Comparison of ENCODE assay signal across 8 cellular contexts in genomic region chr20:20568604-20569205, GRCh38.
DNase-seq lines count a peak whose midpoint lies in the region; ATAC-seq and TF ChIP-seq lines count a peak whose summit lies in the region.

No MANE protein-coding gene starts in this region.

- CTCF ChIA-PET in RWPE1 (lab: Yijun Ruan, JAX): interaction anchor here (0.7 kb wide), 1 partner anchor 136 kb away, joined by 4 read pairs; no protein-coding TSS in a partner anchor

- peaks cover 12% of the 10 kb centered on the region for H3K4me1 Mint-ChIP-seq in activated T-cell treated with anti-CD3 and anti-CD28 coated beads, Interleukin-2, amount 50 U/mL, for 24 hours (ENCODE audit: low read depth)
- H3K4me1 Mint-ChIP-seq in activated T-cell treated with anti-CD3 and anti-CD28 coated beads, Interleukin-2, amount 50 U/mL, for 4 hours (ENCODE audit: low read depth): no peaks in the 10 kb centered on the region
- no peaks in the 10 kb centered on the region for H3K4me1 Mint-ChIP-seq in T-helper 2 cell treated with Interferon-gamma antibody and Interleukin-4, amounts not matched to agents 5 μg/mL and 100 μg/mL, for 36 hours (ENCODE audit: low read depth)

- H3K4me3 Mint-ChIP-seq in activated T-cell treated with anti-CD3 and anti-CD28 coated beads, Interleukin-2, amount 50 U/mL, for 24 hours: no peak overlapping the region
- H3K4me3 Mint-ChIP-seq in activated T-cell treated with anti-CD3 and anti-CD28 coated beads, Interleukin-2, amount 50 U/mL, for 4 hours: no peak overlapping the region
- H3K4me3 Mint-ChIP-seq in T-helper 2 cell treated with Interferon-gamma antibody and Interleukin-4, amounts not matched to agents 5 μg/mL and 100 μg/mL, for 36 hours: no peak overlapping the region

- ATAC-seq in activated T-cell treated with anti-CD3 and anti-CD28 coated beads, Interleukin-2, amount 50 U/mL, for 4 hours: no peak

- no peaks in the 10 kb centered on the region for H3K27me3 Mint-ChIP-seq in activated T-cell treated with anti-CD3 and anti-CD28 coated beads, Interleukin-2, amount 50 U/mL, for 24 hours
- no peaks in the 10 kb centered on the region for H3K27me3 Mint-ChIP-seq in activated T-cell treated with anti-CD3 and anti-CD28 coated beads, Interleukin-2, amount 50 U/mL, for 4 hours (ENCODE audit: low read depth)
- H3K27me3 Mint-ChIP-seq in T-helper 2 cell treated with Interferon-gamma antibody and Interleukin-4, amounts not matched to agents 5 μg/mL and 100 μg/mL, for 36 hours (ENCODE audit: low read depth): no peaks in the 10 kb centered on the region

- TF ChIP-seq CTCF in RWPE1 (conservative IDR thresholded peaks at IDR 0.05; ENCODE audit: low read depth): peak; percentile 85

- H3K36me3 Mint-ChIP-seq in activated T-cell treated with anti-CD3 and anti-CD28 coated beads, Interleukin-2, amount 50 U/mL, for 24 hours (ENCODE audit: low read depth): peaks cover 51% of the 10 kb centered on the region
- H3K36me3 Mint-ChIP-seq in activated T-cell treated with anti-CD3 and anti-CD28 coated beads, Interleukin-2, amount 50 U/mL, for 4 hours (ENCODE audit: insufficient read depth): peaks cover 33% of the 10 kb centered on the region
- peaks cover 7% of the 10 kb centered on the region for H3K36me3 Mint-ChIP-seq in T-helper 2 cell treated with Interferon-gamma antibody and Interleukin-4, amounts not matched to agents 5 μg/mL and 100 μg/mL, for 36 hours (ENCODE audit: low read depth)

- no peaks in the 10 kb centered on the region for H3K9me3 Mint-ChIP-seq in activated T-cell treated with anti-CD3 and anti-CD28 coated beads, Interleukin-2, amount 50 U/mL, for 24 hours
- no peaks in the 10 kb centered on the region for H3K9me3 Mint-ChIP-seq in activated T-cell treated with anti-CD3 and anti-CD28 coated beads, Interleukin-2, amount 50 U/mL, for 4 hours
- H3K9me3 Mint-ChIP-seq in T-helper 2 cell treated with Interferon-gamma antibody and Interleukin-4, amounts not matched to agents 5 μg/mL and 100 μg/mL, for 36 hours: no peaks in the 10 kb centered on the region

- POLR2A ChIA-PET in RWPE1 (lab: Yijun Ruan, JAX; ENCODE audit: low non-redundant PET): no interaction called here

- H3K27ac ChIP-seq in RWPE1: no peak overlapping the region

- peak; percentile 40 for DNase-seq in activated T-cell treated with anti-CD3 and anti-CD28 coated beads, Interleukin-2, amount 50 U/mL, for 24 hours
- DNase-seq in activated T-cell treated with anti-CD3 and anti-CD28 coated beads, Interleukin-2, amount 50 U/mL, for 4 hours: no peak
- DNase-seq in M059J (ENCODE audit: low read depth) (peak; percentile 51), RWPE1 (ENCODE audit: low spot score) (peak; percentile 41), dermis blood vessel endothelial cell (peak; percentile 62), myocyte (ENCODE audit: low read depth) (peak; percentile 60), NCI-H226 (no peak)
- DNase-seq in T-helper 2 cell treated with Interferon-gamma antibody and Interleukin-4, amounts not matched to agents 5 μg/mL and 100 μg/mL, for 36 hours (ENCODE audit: low spot score): no peak

- H3K27ac Mint-ChIP-seq in activated T-cell treated with anti-CD3 and anti-CD28 coated beads, Interleukin-2, amount 50 U/mL, for 24 hours: no peak overlapping the region
- no peak overlapping the region for H3K27ac Mint-ChIP-seq in T-helper 2 cell treated with Interferon-gamma antibody and Interleukin-4, amounts not matched to agents 5 μg/mL and 100 μg/mL, for 36 hours

Comparison
In these comparisons a context has a peak if more than half of its experiments do, and no peak if none do; other contexts are left out.
1. DNase-seq: peak in activated T-cell treated with anti-CD3 and anti-CD28 coated beads, Interleukin-2, amount 50 U/mL, for 24 hours (single experiment), M059J (single experiment), RWPE1 (single experiment), dermis blood vessel endothelial cell (single experiment) and myocyte (single experiment); none in activated T-cell treated with anti-CD3 and anti-CD28 coated beads, Interleukin-2, amount 50 U/mL, for 4 hours (single experiment), T-helper 2 cell treated with Interferon-gamma antibody and Interleukin-4, amounts not matched to agents 5 μg/mL and 100 μg/mL, for 36 hours (single experiment) and NCI-H226 (single experiment).